ENCODE assay signal across 22 cellular contexts in the genomic region with DNA sequence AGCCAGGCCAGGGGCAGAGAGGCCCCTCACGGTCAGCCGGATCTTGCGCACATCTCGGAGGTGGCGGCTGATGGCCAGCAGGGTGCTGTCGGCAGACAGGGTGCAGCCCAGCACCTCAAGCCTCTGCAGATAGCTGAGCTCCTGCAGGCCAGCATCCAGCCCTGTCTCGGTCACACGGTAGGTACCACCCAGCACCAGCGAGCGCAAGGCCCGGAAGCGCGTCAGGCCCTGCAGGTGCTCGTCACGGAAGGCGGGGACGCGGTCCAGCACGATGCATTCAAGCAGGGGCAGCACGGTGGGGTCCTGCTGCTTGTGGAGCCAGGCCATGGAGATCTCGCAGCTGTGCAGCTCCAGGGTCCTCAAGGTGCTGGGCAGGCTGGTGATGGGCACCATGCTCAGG.
"Had no signal": no experiment of that assay in that cellular context is flagged by ENCODE, and none has a peak within 500 bp of the region (broad histone marks: within the 10 kb centered on the region; RNA-seq: fewer than 3 reads in every experiment).

No MANE protein-coding gene starts in this region.

- H3K9me3 ChIP-seq: breast epithelium had no signal

- H3K4me1 ChIP-seq: breast epithelium had no signal

- DNase-seq: activated CD4-positive, alpha-beta memory T cell treated with anti-CD3 and anti-CD28 coated beads for 36 hours; activated CD4-positive, alpha-beta T cell treated with anti-CD3 and anti-CD28 coated beads, Interleukin-2, amount 10 ng/mL, durations not matched to agents 7 days and 5 days; activated CD4-positive, CD25-positive, alpha-beta regulatory T cell; activated CD8-positive, alpha-beta memory T cell treated with anti-CD3 and anti-CD28 coated beads for 24 hours; activated effector memory CD4-positive, alpha-beta T cell treated with anti-CD3 and anti-CD28 coated beads, Interleukin-2, amount 50 U/mL, for 16 hours; activated T-cell treated with anti-CD3 and anti-CD28 coated beads, Interleukin-2, amount 50 U/mL, for 4 hours; aorta; Karpas-422; MM.1S; NCI-H1105; NCI-H1436 treated with DMSO at 0.1 percent for 48 hours; NCI-H187; NCI-H2081; NCI-H510A treated with DMSO at 0.1 percent for 48 hours; PC-3; SIG-M5; T-helper 17 cell; T-helper 9 cell had no signal

- ATAC-seq: activated T-cell treated with anti-CD3 and anti-CD28 coated beads, Interleukin-2, amount 50 U/mL, for 4 hours; PC-3; T-helper 17 cell had no signal

- FAIRE-seq: RCC 7860, TTC549 had no signal

- H3K4me3 ChIP-seq: breast epithelium had no signal

- H3K27ac ChIP-seq: breast epithelium, VCaP had no signal

- H3K27me3 ChIP-seq: breast epithelium had no signal
